Comparison of ENCODE assay signal across 14 cellular contexts in genomic region chr7:100153713-100154519, GRCh38. TPM values are rescaled to one million over a fixed set of nuclear protein-coding genes. Genes with fewer than 3 reads are reported as not detected.
DNase-seq lines count a peak whose midpoint lies in the region; ATAC-seq and TF ChIP-seq lines count a peak whose summit lies in the region.
"Had no signal": no experiment of that assay in that cellular context is flagged by ENCODE, and none has a peak within 500 bp of the region (broad histone marks: within the 10 kb centered on the region; RNA-seq: fewer than 3 reads in every experiment).

No MANE protein-coding gene starts in this region.

- H3K4me1 Mint-ChIP-seq in activated CD4-positive, alpha-beta T cell treated with anti-CD3 and anti-CD28 coated beads for 36 hours, result peaks cover 52% of the 10 kb centered on the region
- H3K4me1 Mint-ChIP-seq in activated CD4-positive, alpha-beta T cell treated with anti-CD3 and anti-CD28 coated beads, Interleukin-2, amount 10 ng/mL, durations not matched to agents 24 days and 14 days, result peaks cover 39% of the 10 kb centered on the region
- peaks cover 38 to 74% of the 10 kb centered on the region in 2 donors for H3K4me1 Mint-ChIP-seq in stimulated activated naive B cell treated with anti-CD40 and anti-IgM and Interleukin-4, amounts not matched to agents 10 μg/mL and 1 μg/mL and 100 μg/mL, for 72 hours

- no peak overlapping the region for H3K4me3 ChIP-seq in colonic mucosa
- H3K4me3 ChIP-seq: A549 had no signal

- intact Hi-C loops in activated CD4-positive, alpha-beta T cell treated with anti-CD3 and anti-CD28 coated beads for 36 hours (cut with DNase I, micrococcal nuclease), result no loop called here
- intact Hi-C loops in activated CD4-positive, alpha-beta T cell treated with anti-CD3 and anti-CD28 coated beads, Interleukin-2, amount 10 ng/mL, durations not matched to agents 24 days and 14 days (cut with micrococcal nuclease), result no loop called here
- intact Hi-C loops in colonic mucosa (cut with DNase I), result no loop called here

- peak overlapping the region; percentile 35 to 46 for H3K9ac ChIP-seq in colonic mucosa (ENCODE audit: low read depth in 2 of 2, low read length in 2 of 2)

- no peak overlapping the region for H3K4me3 Mint-ChIP-seq in activated CD4-positive, alpha-beta T cell treated with anti-CD3 and anti-CD28 coated beads for 36 hours
- H3K4me3 Mint-ChIP-seq in activated CD4-positive, alpha-beta T cell treated with anti-CD3 and anti-CD28 coated beads, Interleukin-2, amount 10 ng/mL, durations not matched to agents 24 days and 14 days, result no peak overlapping the region
- H3K4me3 Mint-ChIP-seq in stimulated activated naive B cell treated with anti-CD40 and anti-IgM and Interleukin-4, amounts not matched to agents 10 μg/mL and 1 μg/mL and 100 μg/mL, for 72 hours, result no peak overlapping the region

- POLR2A ChIA-PET in activated CD4-positive, alpha-beta T cell treated with anti-CD3 and anti-CD28 coated beads for 36 hours (lab: Charles Lee), result no interaction called here

- peak overlapping the region; percentile 42 for H3K27ac Mint-ChIP-seq in activated CD4-positive, alpha-beta T cell treated with anti-CD3 and anti-CD28 coated beads for 36 hours
- no peak overlapping the region for H3K27ac Mint-ChIP-seq in activated CD4-positive, alpha-beta T cell treated with anti-CD3 and anti-CD28 coated beads, Interleukin-2, amount 10 ng/mL, durations not matched to agents 24 days and 14 days
- H3K27ac Mint-ChIP-seq in stimulated activated naive B cell treated with anti-CD40 and anti-IgM and Interleukin-4, amounts not matched to agents 10 μg/mL and 1 μg/mL and 100 μg/mL, for 72 hours, result peak overlapping the region; percentile 67

- no peaks in the 10 kb centered on the region for H3K9me3 ChIP-seq in colonic mucosa
- H3K9me3 ChIP-seq: A549 had no signal

- H3K4me1 ChIP-seq in colonic mucosa, result peaks cover 37% of the 10 kb centered on the region

- no peak for DNase-seq in activated CD4-positive, alpha-beta T cell treated with anti-CD3 and anti-CD28 coated beads for 36 hours
- DNase-seq in activated CD4-positive, alpha-beta T cell treated with anti-CD3 and anti-CD28 coated beads, Interleukin-2, amount 10 ng/mL, durations not matched to agents 24 days and 14 days, result no peak
- DNase-seq in colonic mucosa, result peak; percentile 88
- no peak for DNase-seq in stimulated activated naive B cell treated with anti-CD40 and anti-IgM and Interleukin-4, amounts not matched to agents 10 μg/mL and 1 μg/mL and 100 μg/mL, for 72 hours
- DNase-seq in substantia nigra (lab: John Stamatoyannopoulos, UW), result no peak
- no peak for DNase-seq in stimulated activated CD4-positive, alpha-beta T cell treated with anti-CD3 and anti-CD28 coated beads, Interleukin-4, amount 100 ng/mL, for 1 hour
- DNase-seq: activated CD4-positive, alpha-beta T cell treated with anti-CD3 and anti-CD28 coated beads for 1 hour; activated effector memory CD4-positive, alpha-beta T cell treated with Interleukin-2 at 50 U/mL for 16 hours; DND-41; NCI-H1436 treated with DMSO at 0.1 percent for 48 hours; NCI-H526 treated with DMSO at 0.1 percent for 48 hours had no signal

- ATAC-seq in activated CD4-positive, alpha-beta T cell treated with anti-CD3 and anti-CD28 coated beads for 36 hours, result no peak
- no peak for ATAC-seq in stimulated activated naive B cell treated with anti-CD40 and anti-IgM and Interleukin-4, amounts not matched to agents 10 μg/mL and 1 μg/mL and 100 μg/mL, for 72 hours (replicated peaks)
- ATAC-seq in GM21786 (IDR thresholded peaks at IDR 0.05; ENCODE audit: unreplicated experiment), result no peak
- ATAC-seq: A549 had no signal

- no peaks in the 10 kb centered on the region for H3K36me3 ChIP-seq in colonic mucosa

- CTCF ChIA-PET in activated CD4-positive, alpha-beta T cell treated with anti-CD3 and anti-CD28 coated beads for 36 hours (lab: Charles Lee), result interaction anchor here (1.1 kb wide), 1 partner anchor 64 kb away, joined by 6 read pairs; no protein-coding TSS in a partner anchor

- H3K27ac ChIP-seq in colonic mucosa (peak overlapping the region; percentile 75), substantia nigra (ENCODE audit: low read depth, low read length, poor library complexity, severe bottlenecking) (no peak overlapping the region)
- H3K27ac ChIP-seq: A549 had no signal

- no peaks in the 10 kb centered on the region for H3K27me3 ChIP-seq in colonic mucosa

- TF ChIP-seq CTCF in colonic mucosa (IDR thresholded peaks at IDR 0.05), result no peak

- H3K27me3 Mint-ChIP-seq in activated CD4-positive, alpha-beta T cell treated with anti-CD3 and anti-CD28 coated beads for 36 hours, result no peaks in the 10 kb centered on the region
- H3K27me3 Mint-ChIP-seq in activated CD4-positive, alpha-beta T cell treated with anti-CD3 and anti-CD28 coated beads, Interleukin-2, amount 10 ng/mL, durations not matched to agents 24 days and 14 days, result no peaks in the 10 kb centered on the region
- H3K27me3 Mint-ChIP-seq in stimulated activated naive B cell treated with anti-CD40 and anti-IgM and Interleukin-4, amounts not matched to agents 10 μg/mL and 1 μg/mL and 100 μg/mL, for 72 hours, result no peaks in the 10 kb centered on the region

- H3K9me3 Mint-ChIP-seq in activated CD4-positive, alpha-beta T cell treated with anti-CD3 and anti-CD28 coated beads for 36 hours (ENCODE audit: low read depth), result no peaks in the 10 kb centered on the region
- H3K9me3 Mint-ChIP-seq in activated CD4-positive, alpha-beta T cell treated with anti-CD3 and anti-CD28 coated beads, Interleukin-2, amount 10 ng/mL, durations not matched to agents 24 days and 14 days, result no peaks in the 10 kb centered on the region
- H3K9me3 Mint-ChIP-seq in stimulated activated naive B cell treated with anti-CD40 and anti-IgM and Interleukin-4, amounts not matched to agents 10 μg/mL and 1 μg/mL and 100 μg/mL, for 72 hours, result no peaks in the 10 kb centered on the region

- peaks cover 42% of the 10 kb centered on the region for H3K36me3 Mint-ChIP-seq in activated CD4-positive, alpha-beta T cell treated with anti-CD3 and anti-CD28 coated beads for 36 hours (ENCODE audit: low read depth)
- peaks cover 47% of the 10 kb centered on the region for H3K36me3 Mint-ChIP-seq in activated CD4-positive, alpha-beta T cell treated with anti-CD3 and anti-CD28 coated beads, Interleukin-2, amount 10 ng/mL, durations not matched to agents 24 days and 14 days (ENCODE audit: low read depth)
- H3K36me3 Mint-ChIP-seq in stimulated activated naive B cell treated with anti-CD40 and anti-IgM and Interleukin-4, amounts not matched to agents 10 μg/mL and 1 μg/mL and 100 μg/mL, for 72 hours, result peaks cover 18 to 45% of the 10 kb centered on the region in 2 donors

TF ChIP-seq in PFSK-1, 5 proteins besides CTCF, POLR2A, EP300 and RAD21:
- TF ChIP-seq TAF1 (IDR thresholded peaks at IDR 0.05; ENCODE audit: borderline replicate concordance, insufficient read depth, low read length) (no peak), POLR2AphosphoS5 (IDR thresholded peaks at IDR 0.05; ENCODE audit: low read depth, low read length) (peak; percentile 8; the same call in 1 of the 2 replicates)

RNA-seq across cellular contexts. Expression of gene TRAPPC14, which starts 4.6 kb away (rescaled TPM):
- 10 to 100 TPM; 15.0 to 17.6 TPM for total RNA-seq in activated CD4-positive, alpha-beta T cell treated with anti-CD3 and anti-CD28 coated beads for 36 hours
- 31.7 and 39.2 TPM in 2 replicates for total RNA-seq in activated CD4-positive, alpha-beta T cell treated with anti-CD3 and anti-CD28 coated beads, Interleukin-2, amount 10 ng/mL, durations not matched to agents 24 days and 14 days
- polyA plus RNA-seq in PFSK-1 (2012; ENCODE audit: insufficient read length, low read depth), result 15.9 TPM
- total RNA-seq in colonic mucosa, result 10 to 100 TPM; 40.3 to 69.5 TPM

RNA-seq across cellular contexts. Expression of gene LAMTOR4, which starts 5.2 kb away (rescaled TPM):
- total RNA-seq in activated CD4-positive, alpha-beta T cell treated with anti-CD3 and anti-CD28 coated beads for 36 hours, result 100 to 1,000 TPM in 1 of 2 experiments, 10 to 100 TPM in 1; 69.6 to 120 TPM
- total RNA-seq in activated CD4-positive, alpha-beta T cell treated with anti-CD3 and anti-CD28 coated beads, Interleukin-2, amount 10 ng/mL, durations not matched to agents 24 days and 14 days, result 123 and 126 TPM in 2 replicates
- 223 TPM for polyA plus RNA-seq in PFSK-1 (2012; ENCODE audit: insufficient read length, low read depth)
- 100 to 1,000 TPM; 230 to 268 TPM for total RNA-seq in colonic mucosa

RNA-seq across cellular contexts. Expression of gene GAL3ST4, which starts 14.5 kb away (rescaled TPM):
- 1 to 10 TPM; 4.6 to 7.2 TPM for total RNA-seq in activated CD4-positive, alpha-beta T cell treated with anti-CD3 and anti-CD28 coated beads for 36 hours
- total RNA-seq in activated CD4-positive, alpha-beta T cell treated with anti-CD3 and anti-CD28 coated beads, Interleukin-2, amount 10 ng/mL, durations not matched to agents 24 days and 14 days, result 2.1 TPM in 2 replicates
- polyA plus RNA-seq in PFSK-1 (2012; ENCODE audit: insufficient read length, low read depth), result 1.5 TPM
- total RNA-seq in colonic mucosa, result 10 to 100 TPM in 1 of 2 donors, 1 to 10 TPM in 1; 5.2 to 11.6 TPM

RNA-seq across cellular contexts. Expression of gene GPC2, which starts 23.3 kb away (rescaled TPM):
- 1 to 10 TPM; 5.3 to 6.1 TPM for total RNA-seq in activated CD4-positive, alpha-beta T cell treated with anti-CD3 and anti-CD28 coated beads for 36 hours
- total RNA-seq in activated CD4-positive, alpha-beta T cell treated with anti-CD3 and anti-CD28 coated beads, Interleukin-2, amount 10 ng/mL, durations not matched to agents 24 days and 14 days, result 6.3 and 7.9 TPM in 2 replicates
- 6.2 TPM for polyA plus RNA-seq in PFSK-1 (2012; ENCODE audit: insufficient read length, low read depth)
- 1 to 10 TPM; 4.0 to 7.6 TPM for total RNA-seq in colonic mucosa

RNA-seq across cellular contexts. Expression of gene STAG3, which starts 23.8 kb away (rescaled TPM):
- total RNA-seq in activated CD4-positive, alpha-beta T cell treated with anti-CD3 and anti-CD28 coated beads for 36 hours, result 10 to 100 TPM; 24.7 to 28.3 TPM
- 23.7 TPM in 2 replicates for total RNA-seq in activated CD4-positive, alpha-beta T cell treated with anti-CD3 and anti-CD28 coated beads, Interleukin-2, amount 10 ng/mL, durations not matched to agents 24 days and 14 days
- 0.72 TPM for polyA plus RNA-seq in PFSK-1 (2012; ENCODE audit: insufficient read length, low read depth)
- total RNA-seq in colonic mucosa, result 1 to 10 TPM; 1.4 to 3.8 TPM
